8 cellular contexts compared by ENCODE assay signal in the genomic region with DNA sequence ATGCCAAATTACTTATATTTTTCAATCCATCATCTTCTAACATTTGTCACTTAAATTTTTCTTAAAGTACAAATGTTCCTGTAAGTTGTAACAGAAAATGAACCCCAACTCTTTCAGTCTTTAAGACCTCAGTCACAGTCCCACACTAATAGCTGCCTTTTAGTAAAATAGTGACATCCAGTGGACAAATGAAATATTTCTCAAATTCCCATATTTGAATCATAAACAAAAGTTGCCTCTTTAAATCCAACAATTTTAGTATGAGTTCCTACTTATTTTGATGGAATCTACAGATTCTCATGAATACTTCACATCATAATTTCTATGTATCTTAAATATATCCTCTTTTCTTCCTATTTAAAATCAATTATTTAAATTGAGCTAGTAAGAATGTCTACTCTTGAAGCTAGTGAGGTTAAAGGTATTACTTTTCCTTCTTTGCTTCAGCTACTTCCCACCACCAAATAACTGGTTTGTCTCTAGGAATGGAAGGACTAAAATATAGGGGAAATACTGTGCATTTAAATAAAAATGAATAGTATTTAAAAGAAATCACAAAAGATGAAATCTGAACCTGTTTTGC. TPM values are rescaled to one million over a fixed set of nuclear protein-coding genes. Genes with fewer than 3 reads are reported as not detected.
A peak's percentile ranks its signal among the peaks of the same experiment; 100 is the strongest.
DNase-seq lines count a peak whose midpoint lies in the region; ATAC-seq and TF ChIP-seq lines count a peak whose summit lies in the region.

No MANE protein-coding gene starts in this region.

- H3K4me1 ChIP-seq in Peyer's patch = peaks cover 0 to 16% (median 0%) of the 10 kb centered on the region in 4 donors

- H3K27ac ChIP-seq in Peyer's patch = no peak overlapping the region

- H3K4me3 ChIP-seq in BJ (ENCODE audit: low read depth, low read length) = no peak overlapping the region
- no peak overlapping the region for H3K4me3 ChIP-seq in Peyer's patch
- H3K4me3 ChIP-seq in fibroblast of the aortic adventitia (ENCODE audit: low read depth, low read length) = no peak overlapping the region

- no peak for TF ChIP-seq POLR2A in Peyer's patch (IDR thresholded peaks at IDR 0.05)

- peak; percentile 52 for TF ChIP-seq CTCF in BJ (IDR thresholded peaks at IDR 0.05; ENCODE audit: insufficient read depth, low read depth, low read length)
- peak in 4 of 6 experiments; percentile 34 to 50 (median 43) for TF ChIP-seq CTCF in Peyer's patch (IDR thresholded peaks at IDR 0.05)
- TF ChIP-seq CTCF in fibroblast of the aortic adventitia (IDR thresholded peaks at IDR 0.05; ENCODE audit: insufficient read depth, low read length) = peak; percentile 47

- H3K9me3 ChIP-seq in Peyer's patch = no peaks in the 10 kb centered on the region

- H3K27me3 ChIP-seq in BJ (ENCODE audit: control insufficient read depth, insufficient read depth, low read length) (no peaks in the 10 kb centered on the region), Peyer's patch (no peaks in the 10 kb centered on the region)

- ATAC-seq in GM18868 (IDR thresholded peaks at IDR 0.05; ENCODE audit: unreplicated experiment) (peak; percentile 81), HG03175 (IDR thresholded peaks at IDR 0.05; ENCODE audit: unreplicated experiment) (peak; percentile 72)

- peaks cover 2% of the 10 kb centered on the region; the same call in 1 of the 2 replicates for H3K36me3 ChIP-seq in BJ (ENCODE audit: control insufficient read depth, insufficient read depth, low read length)
- H3K36me3 ChIP-seq in Peyer's patch = peaks cover 0 to 52% (median 0%) of the 10 kb centered on the region in 3 donors

- DNase-seq in BJ (ENCODE audit: low read depth) (no peak), Peyer's patch (no peak), fibroblast of the aortic adventitia (ENCODE audit: low read depth) (peak; percentile 44), superior temporal gyrus (ENCODE audit: extremely low spot score) (peak; percentile 80), amniotic stem cell (lab: John Stamatoyannopoulos, UW) (no peak)
- no peak for DNase-seq in stimulated activated CD4-positive, alpha-beta T cell treated with anti-CD3 and anti-CD28 coated beads, Interleukin-2, amount 100 ng/mL, for 24 hours

- CTCF ChIA-PET in BJ (lab: Yijun Ruan, JAX) = interaction anchor here (0.6 to 5.0 kb wide), 6 partner anchors 8 to 1831 kb away, joined by 3 to 30 read pairs (median 3); no protein-coding TSS in a partner anchor

- POLR2A ChIA-PET in BJ (lab: Charles Lee) = no interaction called here

RNA-seq across cellular contexts. Expression of a gene that starts 9.2 kb away (rescaled TPM):
- polyA plus RNA-seq in BJ (2011; rRNA removed) = 5.8 and 13.2 TPM in 2 replicates
- polyA minus RNA-seq in BJ (2011; rRNA and poly(A)+ RNA removed) = 8.4 and 8.8 TPM in 2 replicates
- 10 to 100 TPM; 26.4 to 41.2 (median 34.6) TPM for total RNA-seq in Peyer's patch
- 33.2 and 75.3 TPM in 2 replicates for total RNA-seq in fibroblast of the aortic adventitia (ENCODE audit: low replicate concordance)

RNA-seq across cellular contexts. Expression of a gene that starts 24.8 kb away (rescaled TPM):
- polyA plus RNA-seq in BJ (2011; rRNA removed) = 7.6 and 12.5 TPM in 2 replicates
- polyA minus RNA-seq in BJ (2011; rRNA and poly(A)+ RNA removed) = 21.3 and 25.3 TPM in 2 replicates
- total RNA-seq in Peyer's patch (100 to 1,000 TPM in 3 of 4 donors, 10 to 100 TPM in 1; 29.7 to 134 (median 119) TPM), fibroblast of the aortic adventitia (ENCODE audit: low replicate concordance) (16.3 and 25.1 TPM in 2 replicates)

Comparison
In these comparisons a context has a peak if more than half of its experiments do, and no peak if none do; other contexts are left out.
1. DNase-seq: peak in fibroblast of the aortic adventitia (single experiment) and superior temporal gyrus (single experiment); none in BJ (single experiment), Peyer's patch (0 of 3), stimulated activated CD4-positive, alpha-beta T cell treated with anti-CD3 and anti-CD28 coated beads, Interleukin-2, amount 100 ng/mL, for 24 hours (0 of 2) and amniotic stem cell (single experiment).
2. Peak in every context shown above with its lines, with median percentiles within 50 percentile points of each other: CTCF ChIP-seq.